In genomic region chr14:90383126-90383730, GRCh38 we compare ENCODE assay signal across 1 cellular context.
TF ChIP-seq lines count a peak whose summit lies in the region.

No MANE protein-coding gene starts in this region.

TF ChIP-seq in HepG2, 621 proteins besides CTCF, POLR2A, EP300 and RAD21 (continued from another document and continues in another):
- TF ChIP-seq ZBTB26 (CRISPR knock-in tag; IDR thresholded peaks at IDR 0.05; ENCODE audit: borderline replicate concordance) (peak; percentile 91; the same call in 1 of the 2 replicates), KAT7 (CRISPR knock-in tag; IDR thresholded peaks at IDR 0.05; ENCODE audit: borderline replicate concordance) (peak; percentile 49; the same call in 1 of the 2 replicates), CHCHD3 (CRISPR knock-in tag; IDR thresholded peaks at IDR 0.05) (no peak), NFKBIZ (CRISPR knock-in tag; IDR thresholded peaks at IDR 0.05) (peak; percentile 74; the same call in 1 of the 2 replicates), FOXP1 (IDR thresholded peaks at IDR 0.05) (no peak), FOXP1 (CRISPR knock-in tag; IDR thresholded peaks at IDR 0.05) (peak; percentile 55), ZNF510 (CRISPR knock-in tag; IDR thresholded peaks at IDR 0.05; ENCODE audit: low read depth) (peak; percentile 91; the same call in 1 of the 2 replicates), ZNF572 (CRISPR knock-in tag; IDR thresholded peaks at IDR 0.05) (0 out of 2 replicates have a peak, but pooled peaks have one; percentile 10), CBX5 (CRISPR knock-in tag; IDR thresholded peaks at IDR 0.05; ENCODE audit: borderline replicate concordance) (peak; percentile 86), YEATS4 (CRISPR knock-in tag; IDR thresholded peaks at IDR 0.05; ENCODE audit: borderline replicate concordance) (peak; percentile 97), CCAR2 (optimal IDR thresholded peaks at IDR 0.05; ENCODE audit: low read depth, low read length) (no peak), REL (CRISPR knock-in tag; conservative IDR thresholded peaks at IDR 0.05) (0 out of 2 replicates have a peak, but pooled peaks have one; percentile 38), ZNF512 (CRISPR knock-in tag; IDR thresholded peaks at IDR 0.05) (no peak), RBM39 (IDR thresholded peaks at IDR 0.05; ENCODE audit: low read depth, low read length, poor library complexity, severe bottlenecking) (peak; percentile 89), ZNF724P (CRISPR knock-in tag; IDR thresholded peaks at IDR 0.05; ENCODE audit: borderline replicate concordance) (no peak; the same call in 1 of the 2 replicates), MLLT10 (CRISPR knock-in tag; IDR thresholded peaks at IDR 0.05) (no peak), ZBTB37 (CRISPR knock-in tag; IDR thresholded peaks at IDR 0.05) (no peak), E2F5 (CRISPR knock-in tag; conservative IDR thresholded peaks at IDR 0.05) (peak; percentile 82), SPEN (CRISPR knock-in tag; IDR thresholded peaks at IDR 0.05; ENCODE audit: low read depth) (peak; percentile 84), ZNF446 (CRISPR knock-in tag; IDR thresholded peaks at IDR 0.05) (no peak), ZFY (CRISPR knock-in tag; IDR thresholded peaks at IDR 0.05) (peak; percentile 80), ZNF280D (CRISPR knock-in tag; IDR thresholded peaks at IDR 0.05) (peak; percentile 92), ZBTB14 (CRISPR knock-in tag; IDR thresholded peaks at IDR 0.05) (no peak; the same call in 1 of the 2 replicates), ZNF235 (CRISPR knock-in tag; IDR thresholded peaks at IDR 0.05; ENCODE audit: borderline replicate concordance) (no peak), SATB2 (CRISPR knock-in tag; IDR thresholded peaks at IDR 0.05) (no peak), ZNF382 (CRISPR knock-in tag; IDR thresholded peaks at IDR 0.05; ENCODE audit: borderline replicate concordance) (no peak), IKZF4 (CRISPR knock-in tag; IDR thresholded peaks at IDR 0.05; ENCODE audit: borderline replicate concordance, low read depth, not compliant biosample characterization) (no peak), UBTF (CRISPR knock-in tag; IDR thresholded peaks at IDR 0.05) (peak; percentile 91), ZNF800 (CRISPR knock-in tag; IDR thresholded peaks at IDR 0.05) (no peak; the same call in 1 of the 2 replicates), SNAI1 (CRISPR knock-in tag; IDR thresholded peaks at IDR 0.05; ENCODE audit: borderline replicate concordance) (peak; percentile 90; the same call in 1 of the 2 replicates), MIXL1 (CRISPR knock-in tag; IDR thresholded peaks at IDR 0.05) (no peak; the same call in none of the 2 replicates), PRPF4 (IDR thresholded peaks at IDR 0.05; ENCODE audit: low read depth, low read length, poor library complexity, severe bottlenecking) (no peak), MLX (CRISPR knock-in tag; IDR thresholded peaks at IDR 0.05) (0 out of 2 replicates have a peak, but pooled peaks have one; percentile 11), KLF16 (CRISPR knock-in tag; IDR thresholded peaks at IDR 0.05) (peak in 1 of 2 experiments; percentile 89; a peak in 1 of 4 replicates), MXD1 (CRISPR knock-in tag; IDR thresholded peaks at IDR 0.05) (peak; percentile 81), CSRNP2 (CRISPR knock-in tag; conservative IDR thresholded peaks at IDR 0.05; ENCODE audit: low read depth) (no peak), CREBL2 (CRISPR knock-in tag; IDR thresholded peaks at IDR 0.05; ENCODE audit: borderline replicate concordance) (no peak), MYPOP (CRISPR knock-in tag; IDR thresholded peaks at IDR 0.05) (peak; percentile 95), SMAD3 (CRISPR knock-in tag; IDR thresholded peaks at IDR 0.05) (peak; percentile 79; the same call in 1 of the 2 replicates), ZNF501 (CRISPR knock-in tag; IDR thresholded peaks at IDR 0.05) (peak; percentile 89), ZNF660 (CRISPR knock-in tag; IDR thresholded peaks at IDR 0.05; ENCODE audit: borderline replicate concordance, low read depth) (no peak), KDM6A (CRISPR knock-in tag; IDR thresholded peaks at IDR 0.05; ENCODE audit: low read depth) (0 out of 2 replicates have a peak, but pooled peaks have one; percentile 20), ZNF296 (CRISPR knock-in tag; conservative IDR thresholded peaks at IDR 0.05) (no peak), KLF15 (CRISPR knock-in tag; IDR thresholded peaks at IDR 0.05; ENCODE audit: borderline replicate concordance) (peak; percentile 41; the same call in 1 of the 2 replicates)
